Comparison of ENCODE assay signal across 23 cellular contexts in genomic region chr9:114412057-114412683, GRCh38. TPM values are rescaled to one million over a fixed set of nuclear protein-coding genes. Genes with fewer than 3 reads are reported as not detected.
DNase-seq lines count a peak whose midpoint lies in the region; ATAC-seq and TF ChIP-seq lines count a peak whose summit lies in the region.
"Had no signal": no experiment of that assay in that cellular context is flagged by ENCODE, and none has a peak within 500 bp of the region (broad histone marks: within the 10 kb centered on the region; RNA-seq: fewer than 3 reads in every experiment).

No MANE protein-coding gene starts in this region.

- TF ChIP-seq CTCF in WTC11 (IDR thresholded peaks at IDR 0.05) (no peak), glutamatergic neuron (IDR thresholded peaks at IDR 0.05; ENCODE audit: partially characterized antibody, unreplicated experiment) (no peak)

- H3K4me3 Mint-ChIP-seq in WTC11 (no peak overlapping the region), glutamatergic neuron (ENCODE audit: unreplicated experiment) (no peak overlapping the region)
- no peak overlapping the region for H3K4me3 Mint-ChIP-seq in activated CD8-positive, alpha-beta T cell treated with anti-CD3 and anti-CD28 coated beads, Interleukin-2, amount 10 ng/mL, durations not matched to agents 7 days and 5 days
- H3K4me3 Mint-ChIP-seq: IgD-negative memory B cell had no signal

- CTCF ChIA-PET in WTC11 (lab: Charles Lee) = interaction anchor here (4.1 kb wide), 1 partner anchor 241 kb away, joined by 21 read pairs; no protein-coding TSS in a partner anchor
- CTCF ChIA-PET in activated CD8-positive, alpha-beta T cell treated with anti-CD3 and anti-CD28 coated beads, Interleukin-2, amount 10 ng/mL, durations not matched to agents 7 days and 5 days (lab: Charles Lee) = interaction anchor here (0.9 to 14.1 kb wide), 3 partner anchors 8 to 241 kb away, joined by 3 to 292 read pairs (median 3); no protein-coding TSS in a partner anchor

- POLR2A ChIA-PET in WTC11 (lab: Charles Lee) = no interaction called here
- POLR2A ChIA-PET in activated CD8-positive, alpha-beta T cell treated with anti-CD3 and anti-CD28 coated beads, Interleukin-2, amount 10 ng/mL, durations not matched to agents 7 days and 5 days (lab: Charles Lee) = no interaction called here

- H3K4me1 Mint-ChIP-seq in WTC11 (peaks cover 34% of the 10 kb centered on the region), glutamatergic neuron (ENCODE audit: low read depth, unreplicated experiment) (peaks cover 23% of the 10 kb centered on the region)
- H3K4me1 Mint-ChIP-seq in activated CD8-positive, alpha-beta T cell treated with anti-CD3 and anti-CD28 coated beads, Interleukin-2, amount 10 ng/mL, durations not matched to agents 7 days and 5 days (ENCODE audit: low read depth) = peaks cover 8% of the 10 kb centered on the region

- no peaks in the 10 kb centered on the region for H3K9me3 Mint-ChIP-seq in WTC11
- H3K9me3 Mint-ChIP-seq in glutamatergic neuron (ENCODE audit: unreplicated experiment) = peaks cover 5% of the 10 kb centered on the region
- no peaks in the 10 kb centered on the region for H3K9me3 Mint-ChIP-seq in activated CD8-positive, alpha-beta T cell treated with anti-CD3 and anti-CD28 coated beads, Interleukin-2, amount 10 ng/mL, durations not matched to agents 7 days and 5 days (ENCODE audit: insufficient read depth)
- H3K9me3 Mint-ChIP-seq: IgD-negative memory B cell had no signal

- H3K27ac Mint-ChIP-seq in WTC11 (0 out of 2 replicates have a peak overlapping the region, but pooled peaks have one; percentile 24), glutamatergic neuron (ENCODE audit: unreplicated experiment) (no peak overlapping the region)
- H3K27ac Mint-ChIP-seq in activated CD8-positive, alpha-beta T cell treated with anti-CD3 and anti-CD28 coated beads, Interleukin-2, amount 10 ng/mL, durations not matched to agents 7 days and 5 days = no peak overlapping the region
- H3K27ac Mint-ChIP-seq: IgD-negative memory B cell had no signal

- H3K36me3 Mint-ChIP-seq in WTC11 (no peaks in the 10 kb centered on the region), glutamatergic neuron (ENCODE audit: unreplicated experiment) (no peaks in the 10 kb centered on the region)
- no peaks in the 10 kb centered on the region for H3K36me3 Mint-ChIP-seq in activated CD8-positive, alpha-beta T cell treated with anti-CD3 and anti-CD28 coated beads, Interleukin-2, amount 10 ng/mL, durations not matched to agents 7 days and 5 days (ENCODE audit: low read depth)

- H3K27me3 Mint-ChIP-seq in WTC11 (ENCODE audit: low read depth) (no peaks in the 10 kb centered on the region), glutamatergic neuron (ENCODE audit: unreplicated experiment) (peaks cover 8% of the 10 kb centered on the region)
- H3K27me3 Mint-ChIP-seq in activated CD8-positive, alpha-beta T cell treated with anti-CD3 and anti-CD28 coated beads, Interleukin-2, amount 10 ng/mL, durations not matched to agents 7 days and 5 days (ENCODE audit: low read depth) = no peaks in the 10 kb centered on the region
- H3K27me3 Mint-ChIP-seq: IgD-negative memory B cell had no signal

- peak; percentile 77 for DNase-seq in DMS 273 (lab: John Stamatoyannopoulos, UW; ENCODE audit: unreplicated experiment)
- no peak for DNase-seq in DMS 273 treated with DMSO at 0.1 percent for 48 hours (lab: John Stamatoyannopoulos, UW)
- DNase-seq in NCI-H2171 (lab: John Stamatoyannopoulos, UW) = peak; percentile 62
- no peak for DNase-seq in WTC11 (ENCODE audit: low spot score)
- DNase-seq in glutamatergic neuron = peak; percentile 58
- DNase-seq in activated T-cell treated with anti-CD3 and anti-CD28 coated beads for 4 hours = no peak
- DNase-seq in activated CD8-positive, alpha-beta T cell treated with anti-CD3 and anti-CD28 coated beads, Interleukin-2, amount 10 ng/mL, durations not matched to agents 7 days and 5 days = no peak
- DNase-seq: BE2C; Calu3; GM23248; HCEC 1CT; NCI-H1048; NCI-H1417; NCI-H1694; NCI-H2081; NCI-H446 treated with DMSO at 0.1 percent for 48 hours; NK-92 treated with Interleukin-12 subunit alpha and Interleukin-12 subunit beta, amount 100 ng/mL, for 24 hours; PC-3; SJCRH30 had no signal

- ATAC-seq in WTC11 = no peak
- ATAC-seq in GM18519 (IDR thresholded peaks at IDR 0.05; ENCODE audit: low FRiP score, unreplicated experiment) = no peak
- no peak for ATAC-seq in activated CD8-positive, alpha-beta T cell treated with anti-CD3 and anti-CD28 coated beads, Interleukin-2, amount 10 ng/mL, durations not matched to agents 7 days and 5 days
- ATAC-seq: PC-3, Right ventricle myocardium inferior, SK-N-SH treated with all-trans-retinoic acid at 6 μM for 48 hours had no signal

TF ChIP-seq in WTC11, 78 proteins besides CTCF, POLR2A, EP300 and RAD21 (continues in another document):
- no peak for TF ChIP-seq ATF6 (CRISPR knock-in tag; IDR thresholded peaks at IDR 0.05)
- no peak for TF ChIP-seq ZBTB43 (CRISPR knock-in tag; IDR thresholded peaks at IDR 0.05)
- TF ChIP-seq JAZF1 (CRISPR knock-in tag; IDR thresholded peaks at IDR 0.05) = no peak
- no peak for TF ChIP-seq FOXP4 (CRISPR knock-in tag; IDR thresholded peaks at IDR 0.05)
- no peak for TF ChIP-seq GABPB1 (CRISPR knock-in tag; IDR thresholded peaks at IDR 0.05)
- no peak for TF ChIP-seq AFF4 (CRISPR knock-in tag; IDR thresholded peaks at IDR 0.05; ENCODE audit: borderline replicate concordance)
- TF ChIP-seq SMAD4 (CRISPR knock-in tag; IDR thresholded peaks at IDR 0.05) = no peak

RNA-seq across cellular contexts. Expression of gene AKNA, which starts 24.4 kb away (rescaled TPM):
- total RNA-seq in WTC11 (2021) (26.0 to 29.3 TPM (median 27.5 TPM) in 3 replicates), glutamatergic neuron (ENCODE audit: unreplicated experiment) (32.6 TPM)
- total RNA-seq in activated CD8-positive, alpha-beta T cell treated with anti-CD3 and anti-CD28 coated beads, Interleukin-2, amount 10 ng/mL, durations not matched to agents 7 days and 5 days = 100 to 1,000 TPM; 413 to 430 TPM

Comparison
In these comparisons a context has a peak if more than half of its experiments do, and no peak if none do; other contexts are left out.
1. DNase-seq: peak in DMS 273 (single experiment), NCI-H2171 (single experiment) and glutamatergic neuron (single experiment); none in DMS 273 treated with DMSO at 0.1 percent for 48 hours (single experiment), WTC11 (single experiment), activated T-cell treated with anti-CD3 and anti-CD28 coated beads for 4 hours (single experiment) and activated CD8-positive, alpha-beta T cell treated with anti-CD3 and anti-CD28 coated beads, Interleukin-2, amount 10 ng/mL, durations not matched to agents 7 days and 5 days (single experiment).
2. RNA of gene AKNA, which starts 24.4 kb away (total RNA-seq): 413 to 430 TPM in activated CD8-positive, alpha-beta T cell treated with anti-CD3 and anti-CD28 coated beads, Interleukin-2, amount 10 ng/mL, durations not matched to agents 7 days and 5 days; 32.6 TPM in glutamatergic neuron (single experiment) and 26.0 to 29.3 TPM in WTC11; every median in the first group is over 10 times any median in the second.